In the genomic region with DNA sequence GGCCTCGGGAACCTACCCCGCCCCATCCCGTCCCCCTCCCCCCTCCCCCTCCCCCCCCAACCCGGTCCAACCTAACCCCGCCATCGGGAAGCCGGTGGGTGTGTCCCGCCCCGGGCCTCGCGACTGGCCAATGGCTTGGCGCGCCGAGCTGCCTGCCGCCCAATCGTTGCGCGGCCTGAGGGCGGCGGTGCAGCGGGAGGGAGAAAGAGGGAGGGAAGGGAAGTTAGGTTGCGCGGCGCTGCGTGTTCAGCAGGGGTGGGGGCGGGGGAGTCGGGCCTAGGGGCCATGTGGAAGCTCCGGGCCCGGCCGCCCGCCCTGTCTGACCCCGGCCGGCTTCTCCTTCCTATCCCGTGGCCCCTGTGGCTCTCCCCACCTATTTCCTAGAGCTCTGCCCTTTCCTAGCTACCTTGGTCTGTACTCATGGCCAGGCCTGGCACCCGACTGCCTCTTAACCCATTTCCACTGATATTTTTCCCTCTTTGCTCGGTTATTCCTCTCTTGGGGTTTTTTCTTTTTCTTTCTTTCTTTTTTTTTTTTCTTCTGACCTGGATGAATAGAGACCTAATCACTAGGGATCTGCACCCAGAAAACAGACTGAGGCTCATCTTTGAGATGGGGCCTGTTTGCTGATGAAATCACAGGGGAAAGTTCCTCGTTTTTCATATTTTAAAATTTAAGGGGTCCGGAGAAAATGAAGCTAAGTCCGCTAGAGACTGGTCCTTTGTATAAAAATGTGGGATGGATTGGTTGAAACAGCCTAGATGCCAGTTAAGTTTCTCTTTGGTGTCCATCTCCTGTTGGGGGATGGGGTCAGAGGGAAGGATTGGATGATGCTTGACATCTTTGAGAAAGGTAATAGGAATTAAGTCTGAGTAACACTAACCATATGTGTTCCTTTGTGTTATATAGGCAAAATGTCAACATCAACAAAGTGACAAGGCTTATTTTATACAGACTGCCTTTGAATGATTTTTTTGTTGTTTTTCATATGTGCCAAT, we compare ENCODE assay signal across 1 cellular context.
TF ChIP-seq lines count a peak whose summit lies in the region.

No MANE protein-coding gene starts in this region.

TF ChIP-seq in HepG2, 621 proteins besides CTCF, POLR2A, EP300 and RAD21 (continues in another document):
- TF ChIP-seq, protein P1, sequence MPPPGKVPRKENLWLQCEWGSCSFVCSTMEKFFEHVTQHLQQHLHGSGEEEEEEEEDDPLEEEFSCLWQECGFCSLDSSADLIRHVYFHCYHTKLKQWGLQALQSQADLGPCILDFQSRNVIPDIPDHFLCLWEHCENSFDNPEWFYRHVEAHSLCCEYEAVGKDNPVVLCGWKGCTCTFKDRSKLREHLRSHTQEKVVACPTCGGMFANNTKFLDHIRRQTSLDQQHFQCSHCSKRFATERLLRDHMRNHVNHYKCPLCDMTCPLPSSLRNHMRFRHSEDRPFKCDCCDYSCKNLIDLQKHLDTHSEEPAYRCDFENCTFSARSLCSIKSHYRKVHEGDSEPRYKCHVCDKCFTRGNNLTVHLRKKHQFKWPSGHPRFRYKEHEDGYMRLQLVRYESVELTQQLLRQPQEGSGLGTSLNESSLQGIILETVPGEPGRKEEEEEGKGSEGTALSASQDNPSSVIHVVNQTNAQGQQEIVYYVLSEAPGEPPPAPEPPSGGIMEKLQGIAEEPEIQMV (CRISPR knock-in tag; IDR thresholded peaks at IDR 0.05; ENCODE audit: low read depth), result peak; percentile 30; the same call in 1 of the 2 replicates
- TF ChIP-seq TBX2 (CRISPR knock-in tag; IDR thresholded peaks at IDR 0.05; ENCODE audit: borderline replicate concordance), result peak; percentile 58; the same call in 1 of the 2 replicates
- TF ChIP-seq ZNF160 (CRISPR knock-in tag; IDR thresholded peaks at IDR 0.05), result 0 out of 2 replicates have a peak, but pooled peaks have one; percentile 18
- TF ChIP-seq ZFY (CRISPR knock-in tag; IDR thresholded peaks at IDR 0.05), result peak; percentile 94
- peak; percentile 93 for TF ChIP-seq SP2 (CRISPR knock-in tag; IDR thresholded peaks at IDR 0.05)
- TF ChIP-seq TAF15 (IDR thresholded peaks at IDR 0.05; ENCODE audit: low read depth, low read length, poor library complexity, severe bottlenecking), result no peak
- peak; percentile 50; the same call in 1 of the 2 replicates for TF ChIP-seq ZSCAN21 (CRISPR knock-in tag; IDR thresholded peaks at IDR 0.05; ENCODE audit: borderline replicate concordance)
- TF ChIP-seq ZNF746 (CRISPR knock-in tag; IDR thresholded peaks at IDR 0.05), result peak; percentile 95
- TF ChIP-seq, protein P2, sequence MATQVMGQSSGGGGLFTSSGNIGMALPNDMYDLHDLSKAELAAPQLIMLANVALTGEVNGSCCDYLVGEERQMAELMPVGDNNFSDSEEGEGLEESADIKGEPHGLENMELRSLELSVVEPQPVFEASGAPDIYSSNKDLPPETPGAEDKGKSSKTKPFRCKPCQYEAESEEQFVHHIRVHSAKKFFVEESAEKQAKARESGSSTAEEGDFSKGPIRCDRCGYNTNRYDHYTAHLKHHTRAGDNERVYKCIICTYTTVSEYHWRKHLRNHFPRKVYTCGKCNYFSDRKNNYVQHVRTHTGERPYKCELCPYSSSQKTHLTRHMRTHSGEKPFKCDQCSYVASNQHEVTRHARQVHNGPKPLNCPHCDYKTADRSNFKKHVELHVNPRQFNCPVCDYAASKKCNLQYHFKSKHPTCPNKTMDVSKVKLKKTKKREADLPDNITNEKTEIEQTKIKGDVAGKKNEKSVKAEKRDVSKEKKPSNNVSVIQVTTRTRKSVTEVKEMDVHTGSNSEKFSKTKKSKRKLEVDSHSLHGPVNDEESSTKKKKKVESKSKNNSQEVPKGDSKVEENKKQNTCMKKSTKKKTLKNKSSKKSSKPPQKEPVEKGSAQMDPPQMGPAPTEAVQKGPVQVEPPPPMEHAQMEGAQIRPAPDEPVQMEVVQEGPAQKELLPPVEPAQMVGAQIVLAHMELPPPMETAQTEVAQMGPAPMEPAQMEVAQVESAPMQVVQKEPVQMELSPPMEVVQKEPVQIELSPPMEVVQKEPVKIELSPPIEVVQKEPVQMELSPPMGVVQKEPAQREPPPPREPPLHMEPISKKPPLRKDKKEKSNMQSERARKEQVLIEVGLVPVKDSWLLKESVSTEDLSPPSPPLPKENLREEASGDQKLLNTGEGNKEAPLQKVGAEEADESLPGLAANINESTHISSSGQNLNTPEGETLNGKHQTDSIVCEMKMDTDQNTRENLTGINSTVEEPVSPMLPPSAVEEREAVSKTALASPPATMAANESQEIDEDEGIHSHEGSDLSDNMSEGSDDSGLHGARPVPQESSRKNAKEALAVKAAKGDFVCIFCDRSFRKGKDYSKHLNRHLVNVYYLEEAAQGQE (IDR thresholded peaks at IDR 0.05; ENCODE audit: borderline replicate concordance in 1 of 2, low read depth in 1 of 2, low read length in 2 of 2), result peak in 1 of 2 experiments; percentile 20; a peak in 1 of 4 replicates
- TF ChIP-seq KDM6A (CRISPR knock-in tag; IDR thresholded peaks at IDR 0.05; ENCODE audit: low read depth), result no peak
- TF ChIP-seq HNF4G (IDR thresholded peaks at IDR 0.05; ENCODE audit: borderline replicate concordance, low read depth, low read length), result peak; percentile 23; the same call in 1 of the 2 replicates
- TF ChIP-seq HNF4G (CRISPR knock-in tag; IDR thresholded peaks at IDR 0.05; ENCODE audit: borderline replicate concordance, low read depth), result no peak
- peak; percentile 36; the same call in 1 of the 2 replicates for TF ChIP-seq FOSL2 (CRISPR knock-in tag; IDR thresholded peaks at IDR 0.05)
- TF ChIP-seq, protein P3, sequence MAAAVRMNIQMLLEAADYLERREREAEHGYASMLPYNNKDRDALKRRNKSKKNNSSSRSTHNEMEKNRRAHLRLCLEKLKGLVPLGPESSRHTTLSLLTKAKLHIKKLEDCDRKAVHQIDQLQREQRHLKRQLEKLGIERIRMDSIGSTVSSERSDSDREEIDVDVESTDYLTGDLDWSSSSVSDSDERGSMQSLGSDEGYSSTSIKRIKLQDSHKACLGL (CRISPR knock-in tag; IDR thresholded peaks at IDR 0.05), result peak; percentile 96; the same call in 1 of the 2 replicates
- TF ChIP-seq, protein P4, sequence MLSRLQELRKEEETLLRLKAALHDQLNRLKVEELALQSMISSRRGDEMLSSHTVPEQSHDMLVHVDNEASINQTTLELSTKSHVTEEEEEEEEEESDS (CRISPR knock-in tag; IDR thresholded peaks at IDR 0.05; ENCODE audit: borderline replicate concordance), result no peak
- TF ChIP-seq, protein P5, sequence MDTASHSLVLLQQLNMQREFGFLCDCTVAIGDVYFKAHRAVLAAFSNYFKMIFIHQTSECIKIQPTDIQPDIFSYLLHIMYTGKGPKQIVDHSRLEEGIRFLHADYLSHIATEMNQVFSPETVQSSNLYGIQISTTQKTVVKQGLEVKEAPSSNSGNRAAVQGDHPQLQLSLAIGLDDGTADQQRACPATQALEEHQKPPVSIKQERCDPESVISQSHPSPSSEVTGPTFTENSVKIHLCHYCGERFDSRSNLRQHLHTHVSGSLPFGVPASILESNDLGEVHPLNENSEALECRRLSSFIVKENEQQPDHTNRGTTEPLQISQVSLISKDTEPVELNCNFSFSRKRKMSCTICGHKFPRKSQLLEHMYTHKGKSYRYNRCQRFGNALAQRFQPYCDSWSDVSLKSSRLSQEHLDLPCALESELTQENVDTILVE (CRISPR knock-in tag; IDR thresholded peaks at IDR 0.05), result peak; percentile 80
- TF ChIP-seq, protein P6, sequence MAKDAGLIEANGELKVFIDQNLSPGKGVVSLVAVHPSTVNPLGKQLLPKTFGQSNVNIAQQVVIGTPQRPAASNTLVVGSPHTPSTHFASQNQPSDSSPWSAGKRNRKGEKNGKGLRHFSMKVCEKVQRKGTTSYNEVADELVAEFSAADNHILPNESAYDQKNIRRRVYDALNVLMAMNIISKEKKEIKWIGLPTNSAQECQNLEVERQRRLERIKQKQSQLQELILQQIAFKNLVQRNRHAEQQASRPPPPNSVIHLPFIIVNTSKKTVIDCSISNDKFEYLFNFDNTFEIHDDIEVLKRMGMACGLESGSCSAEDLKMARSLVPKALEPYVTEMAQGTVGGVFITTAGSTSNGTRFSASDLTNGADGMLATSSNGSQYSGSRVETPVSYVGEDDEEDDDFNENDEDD (CRISPR knock-in tag; IDR thresholded peaks at IDR 0.05; ENCODE audit: borderline replicate concordance), result peak; percentile 94
- 0 out of 2 replicates have a peak, but pooled peaks have one; percentile 44 for TF ChIP-seq ZSCAN9 (CRISPR knock-in tag; IDR thresholded peaks at IDR 0.05; ENCODE audit: borderline replicate concordance)
- TF ChIP-seq SOX5 (CRISPR knock-in tag; IDR thresholded peaks at IDR 0.05; ENCODE audit: borderline replicate concordance), result peak; percentile 49; the same call in 1 of the 2 replicates
- no peak for TF ChIP-seq REL (CRISPR knock-in tag; conservative IDR thresholded peaks at IDR 0.05)
- TF ChIP-seq, protein P7, sequence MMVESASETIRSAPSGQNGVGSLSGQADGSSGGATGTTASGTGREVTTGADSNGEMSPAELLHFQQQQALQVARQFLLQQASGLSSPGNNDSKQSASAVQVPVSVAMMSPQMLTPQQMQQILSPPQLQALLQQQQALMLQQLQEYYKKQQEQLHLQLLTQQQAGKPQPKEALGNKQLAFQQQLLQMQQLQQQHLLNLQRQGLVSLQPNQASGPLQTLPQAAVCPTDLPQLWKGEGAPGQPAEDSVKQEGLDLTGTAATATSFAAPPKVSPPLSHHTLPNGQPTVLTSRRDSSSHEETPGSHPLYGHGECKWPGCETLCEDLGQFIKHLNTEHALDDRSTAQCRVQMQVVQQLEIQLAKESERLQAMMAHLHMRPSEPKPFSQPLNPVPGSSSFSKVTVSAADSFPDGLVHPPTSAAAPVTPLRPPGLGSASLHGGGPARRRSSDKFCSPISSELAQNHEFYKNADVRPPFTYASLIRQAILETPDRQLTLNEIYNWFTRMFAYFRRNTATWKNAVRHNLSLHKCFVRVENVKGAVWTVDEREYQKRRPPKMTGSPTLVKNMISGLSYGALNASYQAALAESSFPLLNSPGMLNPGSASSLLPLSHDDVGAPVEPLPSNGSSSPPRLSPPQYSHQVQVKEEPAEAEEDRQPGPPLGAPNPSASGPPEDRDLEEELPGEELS (CRISPR knock-in tag; IDR thresholded peaks at IDR 0.05), result 0 out of 2 replicates have a peak, but pooled peaks have one; percentile 26
- TF ChIP-seq, protein P8, sequence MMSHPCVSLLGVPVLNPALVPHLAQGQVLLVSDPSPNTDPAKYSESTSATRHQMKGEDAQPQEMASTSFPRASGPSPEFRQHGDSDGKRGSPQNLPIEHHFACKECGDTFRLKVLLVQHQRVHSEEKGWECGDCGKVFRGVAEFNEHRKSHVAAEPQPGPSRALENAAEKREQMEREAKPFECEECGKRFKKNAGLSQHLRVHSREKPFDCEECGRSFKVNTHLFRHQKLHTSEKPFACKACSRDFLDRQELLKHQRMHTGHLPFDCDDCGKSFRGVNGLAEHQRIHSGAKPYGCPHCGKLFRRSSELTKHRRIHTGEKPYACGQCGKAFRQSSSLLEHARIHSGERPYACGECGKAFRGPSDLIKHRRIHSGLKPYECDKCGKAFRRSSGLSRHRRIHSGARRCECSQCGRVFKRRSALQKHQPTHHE (CRISPR knock-in tag; IDR thresholded peaks at IDR 0.05; ENCODE audit: borderline replicate concordance), result peak; percentile 72; the same call in 1 of the 2 replicates
- peak; percentile 37; the same call in 1 of the 2 replicates for TF ChIP-seq HDAC2 (CRISPR knock-in tag; IDR thresholded peaks at IDR 0.05)
- no peak for TF ChIP-seq ZNF766 (CRISPR knock-in tag; IDR thresholded peaks at IDR 0.05; ENCODE audit: borderline replicate concordance)
- TF ChIP-seq ZNF543 (CRISPR knock-in tag; IDR thresholded peaks at IDR 0.05), result peak; percentile 62; the same call in 1 of the 2 replicates
- TF ChIP-seq, protein P9, sequence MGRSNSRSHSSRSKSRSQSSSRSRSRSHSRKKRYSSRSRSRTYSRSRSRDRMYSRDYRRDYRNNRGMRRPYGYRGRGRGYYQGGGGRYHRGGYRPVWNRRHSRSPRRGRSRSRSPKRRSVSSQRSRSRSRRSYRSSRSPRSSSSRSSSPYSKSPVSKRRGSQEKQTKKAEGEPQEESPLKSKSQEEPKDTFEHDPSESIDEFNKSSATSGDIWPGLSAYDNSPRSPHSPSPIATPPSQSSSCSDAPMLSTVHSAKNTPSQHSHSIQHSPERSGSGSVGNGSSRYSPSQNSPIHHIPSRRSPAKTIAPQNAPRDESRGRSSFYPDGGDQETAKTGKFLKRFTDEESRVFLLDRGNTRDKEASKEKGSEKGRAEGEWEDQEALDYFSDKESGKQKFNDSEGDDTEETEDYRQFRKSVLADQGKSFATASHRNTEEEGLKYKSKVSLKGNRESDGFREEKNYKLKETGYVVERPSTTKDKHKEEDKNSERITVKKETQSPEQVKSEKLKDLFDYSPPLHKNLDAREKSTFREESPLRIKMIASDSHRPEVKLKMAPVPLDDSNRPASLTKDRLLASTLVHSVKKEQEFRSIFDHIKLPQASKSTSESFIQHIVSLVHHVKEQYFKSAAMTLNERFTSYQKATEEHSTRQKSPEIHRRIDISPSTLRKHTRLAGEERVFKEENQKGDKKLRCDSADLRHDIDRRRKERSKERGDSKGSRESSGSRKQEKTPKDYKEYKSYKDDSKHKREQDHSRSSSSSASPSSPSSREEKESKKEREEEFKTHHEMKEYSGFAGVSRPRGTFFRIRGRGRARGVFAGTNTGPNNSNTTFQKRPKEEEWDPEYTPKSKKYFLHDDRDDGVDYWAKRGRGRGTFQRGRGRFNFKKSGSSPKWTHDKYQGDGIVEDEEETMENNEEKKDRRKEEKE (IDR thresholded peaks at IDR 0.05), result no peak
- TF ChIP-seq ZNF777 (CRISPR knock-in tag; IDR thresholded peaks at IDR 0.05), result no peak
- no peak for TF ChIP-seq ZNF496 (CRISPR knock-in tag; IDR thresholded peaks at IDR 0.05; ENCODE audit: insufficient replicate concordance)
- peak; percentile 77 for TF ChIP-seq KDM5A (IDR thresholded peaks at IDR 0.05; ENCODE audit: borderline replicate concordance, low read length)
- 0 out of 2 replicates have a peak, but pooled peaks have one; percentile 26 for TF ChIP-seq RFX5 (IDR thresholded peaks at IDR 0.05; ENCODE audit: low read depth, low read length)
- TF ChIP-seq, protein P10, sequence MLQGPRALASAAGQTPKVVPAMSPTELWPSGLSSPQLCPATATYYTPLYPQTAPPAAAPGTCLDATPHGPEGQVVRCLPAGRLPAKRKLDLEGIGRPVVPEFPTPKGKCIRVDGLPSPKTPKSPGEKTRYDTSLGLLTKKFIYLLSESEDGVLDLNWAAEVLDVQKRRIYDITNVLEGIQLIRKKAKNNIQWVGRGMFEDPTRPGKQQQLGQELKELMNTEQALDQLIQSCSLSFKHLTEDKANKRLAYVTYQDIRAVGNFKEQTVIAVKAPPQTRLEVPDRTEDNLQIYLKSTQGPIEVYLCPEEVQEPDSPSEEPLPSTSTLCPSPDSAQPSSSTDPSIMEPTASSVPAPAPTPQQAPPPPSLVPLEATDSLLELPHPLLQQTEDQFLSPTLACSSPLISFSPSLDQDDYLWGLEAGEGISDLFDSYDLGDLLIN (CRISPR knock-in tag; IDR thresholded peaks at IDR 0.05; ENCODE audit: borderline replicate concordance), result 0 out of 2 replicates have a peak, but pooled peaks have one; percentile 89
- no peak for TF ChIP-seq SRSF9 (IDR thresholded peaks at IDR 0.05; ENCODE audit: borderline replicate concordance, insufficient read depth, low read depth, low read length, poor library complexity, severe bottlenecking)
- TF ChIP-seq GABPB1 (CRISPR knock-in tag; IDR thresholded peaks at IDR 0.05), result peak; percentile 89
